Comparison of ENCODE assay signal across 9 cellular contexts in the genomic region with DNA sequence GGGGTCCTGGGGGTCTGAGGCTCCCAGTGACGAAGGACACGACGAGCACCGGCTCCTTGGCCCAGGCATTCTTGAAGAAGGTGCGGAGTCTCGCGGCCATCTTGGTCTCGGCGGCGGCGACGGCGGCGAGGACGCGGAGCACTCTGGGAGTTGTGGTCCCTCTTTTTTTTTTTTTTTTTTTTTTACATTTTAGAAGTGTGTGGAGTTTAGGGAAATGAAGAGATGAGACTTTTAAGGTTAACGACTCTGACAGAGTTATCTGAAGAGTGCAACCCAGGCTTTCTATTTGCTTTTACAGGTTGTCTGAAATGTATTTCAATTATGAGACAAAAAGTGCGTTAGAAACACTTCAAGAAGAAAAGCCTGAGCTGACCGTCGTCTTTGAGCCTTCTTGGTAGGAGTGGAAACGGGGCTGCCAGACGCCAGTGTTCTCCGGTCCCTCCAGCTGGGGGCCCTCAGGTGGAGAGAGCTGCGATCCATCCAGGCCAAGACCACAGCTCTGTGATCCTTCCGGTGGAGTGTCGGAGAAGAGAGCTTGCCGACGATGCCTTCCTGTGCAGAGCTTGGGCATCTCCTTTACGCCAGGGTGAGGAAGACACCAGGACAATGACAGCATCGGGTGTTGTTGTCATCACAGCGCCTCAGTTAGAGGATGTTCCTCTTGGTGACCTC. TPM values are rescaled to one million over a fixed set of nuclear protein-coding genes. Genes with fewer than 3 reads are reported as not detected.
DNase-seq lines count a peak whose midpoint lies in the region; ATAC-seq, FAIRE-seq and TF ChIP-seq lines count a peak whose summit lies in the region.
"Had no signal": no experiment of that assay in that cellular context is flagged by ENCODE, and none has a peak within 500 bp of the region (broad histone marks: within the 10 kb centered on the region; RNA-seq: fewer than 3 reads in every experiment).

No MANE protein-coding gene starts in this region.

- no TSS peak for BruUV-seq in OCI-LY7 (replicated peaks; lab: Mats Ljungman, UMichigan)

- no peak overlapping the region for H2AFZ ChIP-seq in OCI-LY7 (ENCODE audit: low read length)

- TF ChIP-seq CTCF in A549 (IDR thresholded peaks at IDR 0.05) (no peak), left lung (IDR thresholded peaks at IDR 0.05) (no peak), OCI-LY7 (conservative IDR thresholded peaks at IDR 0.05; ENCODE audit: low read length) (no peak)

- no peak for TF ChIP-seq RAD21 in A549 (conservative IDR thresholded peaks at IDR 0.05 in 1 of 2, IDR thresholded peaks at IDR 0.05 in 1 of 2)

- 1% methylated on average over 31 of the region's 31 CpGs for WGBS in A549 (ENCODE audit: missing lambda C conversion rate)

- no peaks in the 10 kb centered on the region for H3K36me3 ChIP-seq in duodenal mucosa (ENCODE audit: control insufficient read depth in 1 of 2, insufficient read depth in 2 of 2, low read length in 2 of 2)
- peaks cover 0 to 65% of the 10 kb centered on the region in 2 donors for H3K36me3 ChIP-seq in left lung
- H3K36me3 ChIP-seq in OCI-LY7 (ENCODE audit: insufficient read depth, low read length): no peaks in the 10 kb centered on the region

- H3K9me2 ChIP-seq in OCI-LY7 (ENCODE audit: insufficient read depth, low read length): no peaks in the 10 kb centered on the region

- CTCF ChIA-PET in A549 (lab: Yijun Ruan, JAX): interaction anchor here (0.7 to 1.3 kb wide), 2 partner anchors 59 to 76 kb away, joined by 3 read pairs; no protein-coding TSS in a partner anchor
- CTCF ChIA-PET in OCI-LY7 (lab: Charles Lee; ENCODE audit: unreplicated experiment): no interaction called here

- DNase-seq in A549 (ENCODE audit: low read depth in 1 of 2, low spot score in 1 of 2) (peak; percentile 37 to 72), SHP77 treated with DMSO at 0.1 percent for 48 hours (lab: John Stamatoyannopoulos, UW) (peak; percentile 37), left lung (peak; percentile 61 to 85), OCI-LY7 (ENCODE audit: low spot score) (no peak)
- DNase-seq in stimulated activated CD4-positive, alpha-beta T cell treated with anti-CD3 and anti-CD28 coated beads, Interleukin-1b, Interleukin-23, amount 100 ng/mL, for 48 hours: peak; percentile 30

- intact Hi-C loops in left lung (cut with DNase I) (no loop called here), OCI-LY7 (cut with micrococcal nuclease; ENCODE audit: unreplicated experiment) (no loop called here)

- POLR2A ChIA-PET in A549 (lab: Yijun Ruan, JAX): interaction anchor here (0.6 to 0.8 kb wide), 2 partner anchors 33 to 238 kb away, joined by 3 to 6 read pairs; no protein-coding TSS in a partner anchor
- POLR2A ChIA-PET in OCI-LY7 (lab: Charles Lee): interaction anchor here (0.6 to 0.8 kb wide), 2 partner anchors 27 to 39 kb away, joined by 3 to 7 read pairs; no protein-coding TSS in a partner anchor

- H3K79me2 ChIP-seq in OCI-LY7 (ENCODE audit: insufficient read depth, low read depth, low read length): no peaks in the 10 kb centered on the region

- FAIRE-seq in A549 (lab: Jason Lieb, UNC): no peak
- FAIRE-seq: colon had no signal

- ATAC-seq in A549: peak; percentile 91 to 95
- ATAC-seq in GM19372 (IDR thresholded peaks at IDR 0.05; ENCODE audit: low read depth, unreplicated experiment): peak; percentile 71
- peak; percentile 93 for ATAC-seq in left lung
- no peak for ATAC-seq in GM21723 (IDR thresholded peaks at IDR 0.05; ENCODE audit: unreplicated experiment)

- peak overlapping the region; percentile 10 to 12 for H3K9ac ChIP-seq in duodenal mucosa (ENCODE audit: low read depth in 1 of 2, low read length in 2 of 2)

- H3K4me2 ChIP-seq in A549: peak overlapping the region; percentile 76
- H3K4me2 ChIP-seq in OCI-LY7 (ENCODE audit: low read length): no peak overlapping the region

- H3K27me3 ChIP-seq in duodenal mucosa (ENCODE audit: control insufficient read depth in 1 of 2, insufficient read depth in 2 of 2, low read length in 2 of 2) (no peaks in the 10 kb centered on the region), left lung (peaks cover 0 to 13% of the 10 kb centered on the region in 2 donors)

- no peak for TF ChIP-seq POLR2A in A549 (IDR thresholded peaks at IDR 0.05; ENCODE audit: low read length)

- TF ChIP-seq EP300 in A549 (IDR thresholded peaks at IDR 0.05): no peak

- H3K4me1 ChIP-seq in A549: no peaks in the 10 kb centered on the region
- H3K4me1 ChIP-seq in duodenal mucosa (ENCODE audit: control insufficient read depth in 1 of 2, insufficient read depth in 2 of 2, low read length in 2 of 2): no peaks in the 10 kb centered on the region
- peaks cover 0 to 28% of the 10 kb centered on the region in 2 donors for H3K4me1 ChIP-seq in left lung
- H3K4me1 ChIP-seq in OCI-LY7 (ENCODE audit: insufficient read depth, low read length, poor library complexity, severe bottlenecking): no peaks in the 10 kb centered on the region

- H3K4me3 ChIP-seq in A549 (peak overlapping the region; percentile 43), duodenal mucosa (ENCODE audit: low read depth in 1 of 2, low read length in 2 of 2) (peak overlapping the region; percentile 53 to 66), left lung (peak overlapping the region; percentile 24 to 33), OCI-LY7 (ENCODE audit: low read depth, low read length, poor library complexity, severe bottlenecking) (no peak overlapping the region)

- H3K9me3 ChIP-seq in A549 (peaks cover 9% of the 10 kb centered on the region; the same call in 2 of the 3 replicates), duodenal mucosa (ENCODE audit: control insufficient read depth in 1 of 2, low read length in 2 of 2) (no peaks in the 10 kb centered on the region), left lung (no peaks in the 10 kb centered on the region), OCI-LY7 (ENCODE audit: low read length) (no peaks in the 10 kb centered on the region)

- H3K27ac ChIP-seq in A549 (peak overlapping the region; percentile 44 to 75), duodenal mucosa (ENCODE audit: low read depth, low read length) (no peak overlapping the region), left lung (peak overlapping the region in 1 of 2 donors; percentile 13), OCI-LY7 (ENCODE audit: low read depth, low read length, poor library complexity, severe bottlenecking) (no peak overlapping the region)

- no peaks in the 10 kb centered on the region for H4K20me1 ChIP-seq in OCI-LY7 (ENCODE audit: insufficient read depth, low read length)

TF ChIP-seq in A549, 52 proteins besides CTCF, POLR2A, EP300 and RAD21:
- no peak for TF ChIP-seq TFCP2L1 (CRISPR knock-in tag; IDR thresholded peaks at IDR 0.05)
- no peak for TF ChIP-seq RCOR1 (IDR thresholded peaks at IDR 0.05; ENCODE audit: low read depth, low read length)
- TF ChIP-seq, protein P1, sequence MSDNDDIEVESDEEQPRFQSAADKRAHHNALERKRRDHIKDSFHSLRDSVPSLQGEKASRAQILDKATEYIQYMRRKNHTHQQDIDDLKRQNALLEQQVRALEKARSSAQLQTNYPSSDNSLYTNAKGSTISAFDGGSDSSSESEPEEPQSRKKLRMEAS (IDR thresholded peaks at IDR 0.05): peak; percentile 48

RNA-seq across cellular contexts. Expression of a gene that starts 9.7 kb away (rescaled TPM):
- not detected in 2 replicates for polyA plus RNA-seq in A549 (2011; rRNA removed)
- not detected in 2 replicates for polyA plus RNA-seq in A549 (2012; cell fraction: cytosol; rRNA removed)
- not detected in 2 replicates for polyA plus RNA-seq in A549 (2012; cell fraction: nucleus; rRNA removed)
- not detected in 3 replicates for polyA plus RNA-seq in A549 (2017; fragmentation: RNase III; extraction: RNeasy Plus Mini Kit Qiagen cat#74134 plus additional on column Dnase treatment)
- not detected in 2 replicates for polyA minus RNA-seq in A549 (2011; rRNA and poly(A)+ RNA removed)
- not detected for total RNA-seq in left lung
- total RNA-seq in OCI-LY7 (2014; rRNA removed; shearing (Covaris generic)): not detected in 2 replicates
- not detected in 2 replicates for total RNA-seq in OCI-LY7 (2022)

RNA-seq across cellular contexts. Expression of a gene that starts 32.3 kb away (rescaled TPM):
- not detected in 2 replicates for polyA plus RNA-seq in A549 (2011; rRNA removed)
- not detected in 2 replicates for polyA plus RNA-seq in A549 (2012; cell fraction: cytosol; rRNA removed)
- not detected in 2 replicates for polyA plus RNA-seq in A549 (2012; cell fraction: nucleus; rRNA removed)
- not detected in 3 replicates for polyA plus RNA-seq in A549 (2017; fragmentation: RNase III; extraction: RNeasy Plus Mini Kit Qiagen cat#74134 plus additional on column Dnase treatment)
- polyA minus RNA-seq in A549 (2011; rRNA and poly(A)+ RNA removed): not detected in 2 replicates
- total RNA-seq in left lung: 1 to 10 TPM; 2.0 to 6.6 TPM
- not detected in 2 replicates for total RNA-seq in OCI-LY7 (2014; rRNA removed; shearing (Covaris generic))
- not detected in 2 replicates for total RNA-seq in OCI-LY7 (2022)

Comparison
In these comparisons a context has a peak if more than half of its experiments do, and no peak if none do; other contexts are left out.
1. H3K27ac ChIP-seq: peak in A549 (2 of 2); none in duodenal mucosa (single experiment) and OCI-LY7 (single experiment).